ENCODE assay signal across 8 cellular contexts in the genomic region with DNA sequence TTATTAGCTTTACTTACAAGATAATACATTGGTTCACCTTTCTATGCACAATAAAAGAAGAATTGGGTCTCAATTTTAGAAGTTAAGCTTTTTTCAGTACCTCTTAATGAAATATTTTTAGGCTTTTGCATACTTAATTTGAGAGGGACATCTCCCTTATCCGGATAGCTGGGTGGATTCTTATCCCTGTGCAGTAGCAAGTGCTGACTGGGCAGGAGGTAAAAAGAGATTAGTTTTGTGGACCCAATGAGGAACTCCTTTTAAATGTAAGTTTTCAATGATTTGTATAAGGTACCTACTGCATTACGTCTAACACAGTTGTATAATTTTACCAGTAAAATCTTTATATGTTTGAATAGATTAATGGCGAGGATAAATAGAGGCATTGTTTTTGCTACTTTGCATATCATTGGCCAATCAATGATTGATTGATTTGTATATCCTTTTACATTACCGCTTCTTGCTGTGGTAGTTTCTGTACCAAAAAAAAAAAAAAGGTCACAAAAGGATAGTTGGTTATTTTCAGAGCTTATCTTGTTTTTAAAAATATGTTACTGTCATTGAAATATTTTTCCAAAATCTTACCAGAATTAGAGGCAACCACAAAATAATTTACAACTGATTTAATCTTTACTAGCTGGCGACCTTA. TPM values are rescaled to one million over a fixed set of nuclear protein-coding genes. Genes with fewer than 3 reads are reported as not detected.
DNase-seq lines count a peak whose midpoint lies in the region; TF ChIP-seq lines count a peak whose summit lies in the region.

No MANE protein-coding gene starts in this region.

- H3K36me3 ChIP-seq in GM06990 (ENCODE audit: control insufficient read depth, insufficient read depth, low read length) (no peaks in the 10 kb centered on the region), MG63 (peaks cover 30% of the 10 kb centered on the region)

- H3K36me3 Mint-ChIP-seq in nephron (ENCODE audit: low read depth) = peaks cover 24% of the 10 kb centered on the region

- H3K4me3 ChIP-seq in GM06990 (replicated peaks; ENCODE audit: low read depth, low read length) = peak overlapping the region; percentile 88
- H3K4me3 ChIP-seq in MG63 = peak overlapping the region; percentile 85
- peak overlapping the region; percentile 98 for H3K4me3 ChIP-seq in coronary artery

- no peak overlapping the region for H3K27ac ChIP-seq in coronary artery

- no peak for DNase-seq in GM06990 (ENCODE audit: extremely low read depth, insufficient read length)
- no peak for DNase-seq in MG63
- no peak for DNase-seq in coronary artery (ENCODE audit: low spot score)
- no peak for DNase-seq in NCI-H510A (lab: John Stamatoyannopoulos, UW)
- no peak for DNase-seq in A172 (ENCODE audit: low spot score)
- no peak for DNase-seq in stimulated activated CD4-positive, alpha-beta T cell treated with anti-CD3 and anti-CD28 coated beads, Interleukin-15, amount 100 ng/mL, for 24 hours
- DNase-seq in ACHN = no peak

- TF ChIP-seq CTCF in GM06990 (IDR thresholded peaks at IDR 0.05; ENCODE audit: insufficient read depth, low read length, poor library complexity, severe bottlenecking) = no peak
- no peak for TF ChIP-seq CTCF in coronary artery (IDR thresholded peaks at IDR 0.05)
- TF ChIP-seq CTCF in nephron (IDR thresholded peaks at IDR 0.05; ENCODE audit: unreplicated experiment in 3 of 3) = no peak

- H3K27ac Mint-ChIP-seq in nephron = peak overlapping the region; percentile 61 to 95 (median 80)

- H3K4me3 Mint-ChIP-seq in nephron = peak overlapping the region; percentile 95 to 100 (median 97)

- no peaks in the 10 kb centered on the region for H3K9me3 Mint-ChIP-seq in nephron

- H3K27me3 Mint-ChIP-seq in nephron (ENCODE audit: low read depth) = no peaks in the 10 kb centered on the region

- peaks cover 53% of the 10 kb centered on the region for H3K4me1 Mint-ChIP-seq in nephron

- no peaks in the 10 kb centered on the region for H3K9me3 ChIP-seq in MG63

- no peaks in the 10 kb centered on the region for H3K27me3 ChIP-seq in GM06990 (replicated peaks; ENCODE audit: control insufficient read depth, insufficient read depth, low read length)
- H3K27me3 ChIP-seq in MG63 = no peaks in the 10 kb centered on the region

- in situ Hi-C loops in ACHN (cut with HindIII; ENCODE audit: low pct_ligation_motif_present, low pct_unique_long_range_greater_than_20kb, low sequenced_read_pairs) = no loop called here

RNA-seq across cellular contexts. Expression of gene CPSF6, which starts 2.2 kb away (rescaled TPM):
- total RNA-seq in MG63 (2014; rRNA removed; shearing (Covaris generic); ENCODE audit: low replicate concordance) = 50.9 and 69.1 TPM in 2 replicates
- 27.8 and 39.0 TPM in 2 replicates for total RNA-seq in A172 (2014; rRNA removed; shearing (Covaris generic))
